8 cellular contexts compared by ENCODE assay signal in the genomic region with DNA sequence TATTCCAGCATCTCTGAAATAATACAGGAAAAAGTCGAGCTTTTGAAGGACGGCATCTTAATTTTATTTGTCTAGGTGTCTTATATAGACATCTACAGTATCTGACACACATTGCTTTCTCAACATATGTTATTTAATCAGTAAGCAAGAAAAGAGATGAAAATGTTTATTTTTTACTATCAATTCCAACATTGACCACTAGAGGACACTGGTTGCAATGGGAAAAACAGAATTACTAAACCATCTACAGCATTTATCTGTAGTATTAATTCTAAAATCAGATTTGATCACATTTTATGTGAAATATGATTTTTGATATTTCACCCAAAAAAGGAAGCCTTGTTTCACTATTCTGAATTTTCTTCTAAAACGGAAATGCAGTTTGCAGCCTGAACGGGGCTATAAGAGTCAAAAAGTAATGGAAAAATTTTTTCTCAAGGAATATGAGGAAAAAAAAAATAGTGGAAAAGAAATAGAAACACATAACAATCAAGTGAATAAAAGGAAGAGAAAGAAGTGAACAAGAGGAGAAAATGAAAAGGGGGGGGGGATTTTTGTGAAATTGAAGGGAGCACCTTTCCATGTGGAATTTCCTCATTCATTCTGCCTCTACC.
DNase-seq lines count a peak whose midpoint lies in the region; ATAC-seq and TF ChIP-seq lines count a peak whose summit lies in the region.

No MANE protein-coding gene starts in this region.

- DNase-seq in NCI-H345 treated with DMSO at 0.1 percent for 48 hours (lab: John Stamatoyannopoulos, UW; ENCODE audit: unreplicated experiment) (peak; percentile 23), NCI-H345 (lab: John Stamatoyannopoulos, UW) (no peak), esophagus muscularis mucosa (ENCODE audit: extremely low spot score) (no peak), spleen (no peak), posterior vena cava (ENCODE audit: low spot score) (no peak)

- peaks cover 25% of the 10 kb centered on the region for H3K4me1 ChIP-seq in OCI-LY3 (ENCODE audit: low read length)
- H3K4me1 ChIP-seq in esophagus muscularis mucosa = no peaks in the 10 kb centered on the region
- H3K4me1 ChIP-seq in spleen = peaks cover 0 to 21% (median 4%) of the 10 kb centered on the region in 6 donors

- H3K4me3 ChIP-seq in OCI-LY3 (ENCODE audit: low read length) (no peak overlapping the region), esophagus muscularis mucosa (no peak overlapping the region), spleen (no peak overlapping the region)

- intact Hi-C loops in esophagus muscularis mucosa (cut with DNase I) (no loop called here), spleen (cut with DNase I; ENCODE audit: low total_unique reads) (loop anchor here (10.0 kb wide), 1 partner anchor 92 kb away; no protein-coding TSS in a partner anchor), posterior vena cava (cut with DNase I) (loop anchor here in 1 of 2 donors (5.0 kb wide), 1 partner anchor 1115 kb away; no protein-coding TSS in a partner anchor)

- H3K9me3 ChIP-seq in OCI-LY3 (ENCODE audit: insufficient read depth, low read length) = no peaks in the 10 kb centered on the region
- H3K9me3 ChIP-seq in esophagus muscularis mucosa = no peaks in the 10 kb centered on the region
- no peaks in the 10 kb centered on the region for H3K9me3 ChIP-seq in spleen

- H3K27me3 ChIP-seq in OCI-LY3 (ENCODE audit: low read depth, low read length) (peaks cover 15% of the 10 kb centered on the region), esophagus muscularis mucosa (no peaks in the 10 kb centered on the region), spleen (replicated peaks in 1 of 7) (no peaks in the 10 kb centered on the region)

- no peak overlapping the region for H2AFZ ChIP-seq in OCI-LY3 (ENCODE audit: low read depth, low read length)

- no peaks in the 10 kb centered on the region for H4K20me1 ChIP-seq in OCI-LY3 (ENCODE audit: insufficient read depth, low read length)

- ATAC-seq in HG02970 (IDR thresholded peaks at IDR 0.05; ENCODE audit: low FRiP score, unreplicated experiment) (no peak), GM18907 (IDR thresholded peaks at IDR 0.05; ENCODE audit: unreplicated experiment) (no peak)

- TF ChIP-seq CTCF in OCI-LY3 (IDR thresholded peaks at IDR 0.05; ENCODE audit: low read depth, low read length) (peak; percentile 74), esophagus muscularis mucosa (IDR thresholded peaks at IDR 0.05) (peak; percentile 70 to 93 (median 89)), spleen (IDR thresholded peaks at IDR 0.05 in 8 of 11, conservative IDR thresholded peaks at IDR 0.05 in 3 of 11) (peak; percentile 27 to 82 (median 64))

- no peak overlapping the region for H3K9ac ChIP-seq in OCI-LY3 (ENCODE audit: low read length)

- no peaks in the 10 kb centered on the region for H3K36me3 ChIP-seq in OCI-LY3 (replicated peaks; ENCODE audit: low read depth, low read length)
- peaks cover 0 to 5% (median 0%) of the 10 kb centered on the region in 4 donors for H3K36me3 ChIP-seq in esophagus muscularis mucosa
- peaks cover 0 to 23% (median 6%) of the 10 kb centered on the region in 6 donors for H3K36me3 ChIP-seq in spleen

- TF ChIP-seq EP300 in esophagus muscularis mucosa (IDR thresholded peaks at IDR 0.05) = no peak

- no peaks in the 10 kb centered on the region for H3K79me2 ChIP-seq in OCI-LY3 (ENCODE audit: low read length)

- H3K27ac ChIP-seq in OCI-LY3 (ENCODE audit: low read length) (no peak overlapping the region), esophagus muscularis mucosa (replicated peaks in 1 of 4) (no peak overlapping the region), spleen (no peak overlapping the region)

- 33% methylated on average over 4 of the region's 4 CpGs for WGBS in esophagus muscularis mucosa
- 31 to 39% (median 33%) methylated on average over 4 of the region's 4 CpGs for WGBS in spleen, 5 donors

- H3K4me2 ChIP-seq in OCI-LY3 (ENCODE audit: low read length) = no peak overlapping the region

- TF ChIP-seq POLR2A in esophagus muscularis mucosa (IDR thresholded peaks at IDR 0.05; ENCODE audit: low read depth) (no peak), spleen (IDR thresholded peaks at IDR 0.05) (no peak)
